Comparison of ENCODE assay signal across 23 cellular contexts in genomic region chr3:51319271-51319670, GRCh38.
A peak's percentile ranks its signal among the peaks of the same experiment; 100 is the strongest.
DNase-seq lines count a peak whose midpoint lies in the region; ATAC-seq, FAIRE-seq and TF ChIP-seq lines count a peak whose summit lies in the region.
"Had no signal": no experiment of that assay in that cellular context is flagged by ENCODE, and none has a peak within 500 bp of the region (broad histone marks: within the 10 kb centered on the region; RNA-seq: fewer than 3 reads in every experiment).

No MANE protein-coding gene starts in this region.

- H2AFZ ChIP-seq in mesenchymal stem cell (ENCODE audit: low read depth, low read length) (no peak overlapping the region), hepatocyte (no peak overlapping the region)

- H3K9me2 ChIP-seq in hepatocyte (replicated peaks; ENCODE audit: insufficient read depth) = no peaks in the 10 kb centered on the region
- H3K9me2 ChIP-seq: SK-N-SH had no signal

- no peak overlapping the region for H3K4ac ChIP-seq in mesenchymal stem cell (ENCODE audit: low read depth in 1 of 2, low read length in 2 of 2)

- H3K4me1 ChIP-seq in mesenchymal stem cell (ENCODE audit: control insufficient read depth, insufficient read depth, low read depth, low read length) (no peaks in the 10 kb centered on the region), hepatocyte (ENCODE audit: insufficient read depth) (no peaks in the 10 kb centered on the region)
- H3K4me1 ChIP-seq: BLaER1 had no signal

- WGBS in mesenchymal stem cell = 66% methylated on average over 2 of the region's 2 CpGs
- WGBS in hepatocyte (ENCODE audit: low lambda C conversion rate, missing lambda C conversion rate) = 97% methylated on average over 2 of the region's 2 CpGs

- no peaks in the 10 kb centered on the region for H3K79me2 ChIP-seq in hepatocyte

- DNase-seq in A172 (ENCODE audit: low spot score) (peak; percentile 8), GM04503 (ENCODE audit: low read depth) (peak; percentile 18), bronchial epithelial cell (ENCODE audit: low read depth) (peak; percentile 17), mesenchymal stem cell (peak; percentile 6), hepatocyte (ENCODE audit: low spot score) (no peak), mucosa of gallbladder (ENCODE audit: low spot score) (no peak)
- DNase-seq in activated naive CD8-positive, alpha-beta T cell treated with anti-CD3 and anti-CD28 coated beads, Interleukin-2, amount 50 U/mL, for 24 hours = no peak
- DNase-seq: CD4-positive, alpha-beta memory T cell; DMS153; H9; KBM-7; MV-4-11; NCI-H1417; NCI-H187; NCI-H226; NCI-H524 treated with DMSO at 0.1 percent for 48 hours; PC-3; RPMI8226; SHP77 treated with DMSO at 0.1 percent for 48 hours; SK-N-SH had no signal

- H3K27ac Mint-ChIP-seq in activated naive CD8-positive, alpha-beta T cell treated with anti-CD3 and anti-CD28 coated beads, Interleukin-2, amount 50 U/mL, for 24 hours = no peak overlapping the region
- H3K27ac Mint-ChIP-seq: CD4-positive, alpha-beta memory T cell had no signal

- TF ChIP-seq CTCF in bronchial epithelial cell (IDR thresholded peaks at IDR 0.05; ENCODE audit: insufficient read depth, low read length, severe bottlenecking) (no peak), hepatocyte (IDR thresholded peaks at IDR 0.05; ENCODE audit: poor library complexity) (no peak)

- H2BK12ac ChIP-seq in mesenchymal stem cell (ENCODE audit: low read length in 2 of 2) = no peak overlapping the region

- no peak overlapping the region for H3K9ac ChIP-seq in mesenchymal stem cell (ENCODE audit: low read length)
- H3K9ac ChIP-seq: BLaER1, SK-N-SH had no signal

- H3K4me2 ChIP-seq in mesenchymal stem cell (ENCODE audit: low read length, poor library complexity, severe bottlenecking) (no peak overlapping the region), hepatocyte (no peak overlapping the region)
- H3K4me2 ChIP-seq: BLaER1, SK-N-SH had no signal

- no peak overlapping the region for H3K18ac ChIP-seq in mesenchymal stem cell (ENCODE audit: low read depth in 1 of 2, low read length in 2 of 2)

- no peak for FAIRE-seq in bronchial epithelial cell (lab: Jason Lieb, UNC)

- H3K27me3 ChIP-seq in bronchial epithelial cell (ENCODE audit: control insufficient read depth, insufficient read depth, low read length) (no peaks in the 10 kb centered on the region), mesenchymal stem cell (ENCODE audit: control insufficient read depth in 1 of 2, insufficient read depth in 1 of 2, low read length in 2 of 2) (peaks cover 0 to 9% of the 10 kb centered on the region in 2 experiments), hepatocyte (no peaks in the 10 kb centered on the region)
- H3K27me3 ChIP-seq: BLaER1 had no signal

- no peak overlapping the region for H3K14ac ChIP-seq in mesenchymal stem cell (ENCODE audit: low read length in 2 of 2)

- H3K4me3 Mint-ChIP-seq in activated naive CD8-positive, alpha-beta T cell treated with anti-CD3 and anti-CD28 coated beads, Interleukin-2, amount 50 U/mL, for 24 hours = no peak overlapping the region
- H3K4me3 Mint-ChIP-seq: CD4-positive, alpha-beta memory T cell; H9 had no signal

- H2BK120ac ChIP-seq in mesenchymal stem cell (ENCODE audit: low read depth, low read length) = no peak overlapping the region

- H3K9me3 Mint-ChIP-seq in activated naive CD8-positive, alpha-beta T cell treated with anti-CD3 and anti-CD28 coated beads, Interleukin-2, amount 50 U/mL, for 24 hours = no peaks in the 10 kb centered on the region

- no peak overlapping the region for H4K8ac ChIP-seq in mesenchymal stem cell (ENCODE audit: low read length)

- H3K27ac ChIP-seq in mesenchymal stem cell (ENCODE audit: low read length, poor library complexity, severe bottlenecking) (no peak overlapping the region), hepatocyte (no peak overlapping the region)
- H3K27ac ChIP-seq: 22Rv1, BLaER1 had no signal

- no peaks in the 10 kb centered on the region for H3K79me1 ChIP-seq in mesenchymal stem cell (replicated peaks; ENCODE audit: low read length, poor library complexity, severe bottlenecking)

- no peaks in the 10 kb centered on the region for H4K20me1 ChIP-seq in hepatocyte (ENCODE audit: insufficient read depth, poor library complexity, severe bottlenecking)
- H4K20me1 ChIP-seq: BLaER1 had no signal

- H3K4me3 ChIP-seq in bronchial epithelial cell (ENCODE audit: low read depth, low read length) (no peak overlapping the region), mesenchymal stem cell (ENCODE audit: insufficient read depth in 1 of 2, low read depth in 1 of 2, low read length in 2 of 2) (no peak overlapping the region), hepatocyte (no peak overlapping the region)
- H3K4me3 ChIP-seq: BLaER1 had no signal

- no peak overlapping the region for H3K23ac ChIP-seq in mesenchymal stem cell (ENCODE audit: low read length in 2 of 2)

- H2BK5ac ChIP-seq in mesenchymal stem cell (ENCODE audit: low read depth, low read length, poor library complexity, severe bottlenecking) = no peak overlapping the region

- H3K36me3 Mint-ChIP-seq in activated naive CD8-positive, alpha-beta T cell treated with anti-CD3 and anti-CD28 coated beads, Interleukin-2, amount 50 U/mL, for 24 hours (ENCODE audit: low read depth) = no peaks in the 10 kb centered on the region
- H3K36me3 Mint-ChIP-seq: CD4-positive, alpha-beta memory T cell had no signal

- H3K27me3 Mint-ChIP-seq in activated naive CD8-positive, alpha-beta T cell treated with anti-CD3 and anti-CD28 coated beads, Interleukin-2, amount 50 U/mL, for 24 hours = peaks cover 3% of the 10 kb centered on the region

- H3K9me3 ChIP-seq in mesenchymal stem cell (ENCODE audit: control insufficient read depth, low read length) (no peaks in the 10 kb centered on the region), hepatocyte (ENCODE audit: low read depth) (no peaks in the 10 kb centered on the region)
- H3K9me3 ChIP-seq: BLaER1, SK-N-SH had no signal

- H3K36me3 ChIP-seq in bronchial epithelial cell (ENCODE audit: control insufficient read depth, insufficient read depth, low read length) (no peaks in the 10 kb centered on the region), mesenchymal stem cell (ENCODE audit: control insufficient read depth in 1 of 2, insufficient read depth in 2 of 2, low read depth in 1 of 2, low read length in 2 of 2) (no peaks in the 10 kb centered on the region), hepatocyte (replicated peaks; ENCODE audit: insufficient read depth, low read depth) (no peaks in the 10 kb centered on the region)
- H3K36me3 ChIP-seq: BLaER1 had no signal

- no peak overlapping the region for H2AK5ac ChIP-seq in mesenchymal stem cell (ENCODE audit: low read length, severe bottlenecking)

- ATAC-seq in GM21529 (IDR thresholded peaks at IDR 0.05; ENCODE audit: unreplicated experiment) = no peak
- ATAC-seq in activated naive CD8-positive, alpha-beta T cell treated with anti-CD3 and anti-CD28 coated beads, Interleukin-2, amount 50 U/mL, for 24 hours = no peak
- ATAC-seq: PC-3 had no signal

- no peaks in the 10 kb centered on the region for H3K4me1 Mint-ChIP-seq in activated naive CD8-positive, alpha-beta T cell treated with anti-CD3 and anti-CD28 coated beads, Interleukin-2, amount 50 U/mL, for 24 hours
- H3K4me1 Mint-ChIP-seq: CD4-positive, alpha-beta memory T cell had no signal

- H4K91ac ChIP-seq in mesenchymal stem cell (ENCODE audit: low read length) = no peak overlapping the region

- H2BK15ac ChIP-seq in mesenchymal stem cell (ENCODE audit: low read depth, poor library complexity, severe bottlenecking) = no peak overlapping the region

Comparison
In these comparisons a context has a peak if more than half of its experiments do, and no peak if none do; other contexts are left out.
1. DNase-seq: peak in A172 (single experiment), GM04503 (single experiment), bronchial epithelial cell (single experiment) and mesenchymal stem cell (single experiment); none in hepatocyte (single experiment), mucosa of gallbladder (single experiment) and activated naive CD8-positive, alpha-beta T cell treated with anti-CD3 and anti-CD28 coated beads, Interleukin-2, amount 50 U/mL, for 24 hours (single experiment).